ENCODE assay signal across 19 cellular contexts in genomic region chr2:40030451-40030975, GRCh38.
"Had no signal": no experiment of that assay in that cellular context is flagged by ENCODE, and none has a peak within 500 bp of the region (broad histone marks: within the 10 kb centered on the region; RNA-seq: fewer than 3 reads in every experiment).

No MANE protein-coding gene starts in this region.

- H3K9me3 Mint-ChIP-seq: activated CD8-positive, alpha-beta T cell treated with anti-CD3 and anti-CD28 coated beads for 36 hours had no signal

- H3K27me3 Mint-ChIP-seq: activated CD8-positive, alpha-beta memory T cell treated with anti-CD3 and anti-CD28 coated beads, Interleukin-2, amount 10 ng/mL, durations not matched to agents 7 days and 5 days; activated naive CD8-positive, alpha-beta T cell treated with anti-CD3 and anti-CD28 coated beads, Interleukin-2, amount 50 U/mL, for 24 hours; effector memory CD8-positive, alpha-beta T cell; naive thymus-derived CD4-positive, alpha-beta T cell had no signal

- H3K27ac Mint-ChIP-seq: activated CD4-positive, alpha-beta T cell treated with anti-CD3 and anti-CD28 coated beads, Interleukin-2, amount 10 ng/mL, durations not matched to agents 7 days and 5 days; activated CD8-positive, alpha-beta memory T cell treated with anti-CD3 and anti-CD28 coated beads, Interleukin-2, amount 10 ng/mL, durations not matched to agents 7 days and 5 days; activated CD8-positive, alpha-beta T cell treated with anti-CD3 and anti-CD28 coated beads for 36 hours; activated naive CD8-positive, alpha-beta T cell treated with anti-CD3 and anti-CD28 coated beads, Interleukin-2, amount 50 U/mL, for 24 hours; effector memory CD8-positive, alpha-beta T cell; naive thymus-derived CD4-positive, alpha-beta T cell had no signal

- H3K36me3 Mint-ChIP-seq: activated CD8-positive, alpha-beta memory T cell treated with anti-CD3 and anti-CD28 coated beads, Interleukin-2, amount 10 ng/mL, durations not matched to agents 7 days and 5 days had no signal

- H3K4me3 Mint-ChIP-seq: activated CD4-positive, alpha-beta T cell treated with anti-CD3 and anti-CD28 coated beads, Interleukin-2, amount 10 ng/mL, durations not matched to agents 7 days and 5 days; activated CD8-positive, alpha-beta memory T cell treated with anti-CD3 and anti-CD28 coated beads, Interleukin-2, amount 10 ng/mL, durations not matched to agents 7 days and 5 days; activated CD8-positive, alpha-beta T cell treated with anti-CD3 and anti-CD28 coated beads for 36 hours; activated naive CD8-positive, alpha-beta T cell treated with anti-CD3 and anti-CD28 coated beads, Interleukin-2, amount 50 U/mL, for 24 hours; effector memory CD8-positive, alpha-beta T cell; naive thymus-derived CD4-positive, alpha-beta T cell had no signal

- ATAC-seq: activated CD8-positive, alpha-beta memory T cell treated with anti-CD3 and anti-CD28 coated beads, Interleukin-2, amount 10 ng/mL, durations not matched to agents 7 days and 5 days; activated CD8-positive, alpha-beta T cell treated with anti-CD3 and anti-CD28 coated beads for 36 hours; activated naive CD8-positive, alpha-beta T cell treated with anti-CD3 and anti-CD28 coated beads, Interleukin-2, amount 50 U/mL, for 24 hours; effector memory CD8-positive, alpha-beta T cell; gastroesophageal sphincter; naive thymus-derived CD4-positive, alpha-beta T cell; stimulated activated naive CD8-positive, alpha-beta T cell treated with anti-CD3 and anti-CD28 coated beads, Interleukin-15, Interleukin-2, amounts not matched to agents 100 U/mL and 50 U/mL, for 24 hours had no signal

- DNase-seq: activated CD4-positive, alpha-beta T cell treated with anti-CD3 and anti-CD28 coated beads, Interleukin-2, amount 10 ng/mL, durations not matched to agents 7 days and 5 days; activated CD4-positive, CD25-positive, alpha-beta regulatory T cell treated with anti-CD3 and anti-CD28 coated beads, Interleukin-2, amount 50 U/mL, for 72 hours; activated CD8-positive, alpha-beta memory T cell treated with anti-CD3 and anti-CD28 coated beads, Interleukin-2, amount 10 ng/mL, durations not matched to agents 7 days and 5 days; activated CD8-positive, alpha-beta T cell treated with anti-CD3 and anti-CD28 coated beads for 36 hours; activated effector memory CD4-positive, alpha-beta T cell treated with anti-CD3 and anti-CD28 coated beads, Interleukin-2, amount 50 U/mL, for 16 hours; activated naive CD4-positive, alpha-beta T cell treated with anti-CD3 and anti-CD28 coated beads, Interleukin-2, amount 50 U/mL, for 16 hours; activated naive CD8-positive, alpha-beta T cell treated with anti-CD3 and anti-CD28 coated beads, Interleukin-2, amount 50 U/mL, for 24 hours; activated T-cell treated with anti-CD3 and anti-CD28 coated beads for 4 hours; anterior cingulate cortex; central memory CD4-positive, alpha-beta T cell; effector memory CD8-positive, alpha-beta T cell; head of caudate nucleus; hypothalamus; left ventricle myocardium inferior; naive thymus-derived CD4-positive, alpha-beta T cell; stimulated activated CD4-positive, alpha-beta T cell treated with anti-CD3 and anti-CD28 coated beads, Interleukin-4, amount 100 ng/mL, for 24 hours; stimulated activated naive CD8-positive, alpha-beta T cell treated with anti-CD3 and anti-CD28 coated beads, Interleukin-15, Interleukin-2, amounts not matched to agents 100 U/mL and 50 U/mL, for 24 hours; upper lobe of left lung had no signal
